ENCODE assay signal across 28 cellular contexts in the genomic region with DNA sequence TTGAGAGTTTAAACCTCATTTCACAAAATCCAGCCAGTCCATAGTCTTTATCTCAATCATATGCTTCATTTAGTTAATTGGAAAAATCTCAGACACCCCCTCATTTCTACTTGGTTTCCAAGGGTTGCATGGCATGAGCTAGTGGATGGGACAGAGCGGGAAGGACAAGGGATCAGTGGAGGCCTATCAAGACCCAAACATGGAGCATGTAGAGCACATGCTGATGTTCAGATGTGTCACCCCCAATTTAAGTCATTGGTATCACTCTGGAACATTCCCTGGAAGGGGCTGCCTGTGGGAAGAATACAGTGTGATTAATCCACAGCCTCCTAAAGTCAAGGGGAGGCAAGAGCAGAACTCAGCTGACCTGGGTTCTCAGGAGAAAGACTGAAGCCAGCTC. TPM values are rescaled to one million over a fixed set of nuclear protein-coding genes. Genes with fewer than 3 reads are reported as not detected.
"Had no signal": no experiment of that assay in that cellular context is flagged by ENCODE, and none has a peak within 500 bp of the region (broad histone marks: within the 10 kb centered on the region; RNA-seq: fewer than 3 reads in every experiment).

No MANE protein-coding gene starts in this region.

- H3K4me3 ChIP-seq: coronary artery, esophagus muscularis mucosa, left lung, lower lobe of right lung, thoracic aorta, tibial nerve, upper lobe of left lung had no signal

- ATAC-seq: foreskin keratinocyte; lower lobe of right lung; naive thymus-derived CD8-positive, alpha-beta T cell; stimulated activated naive B cell treated with anti-CD40 and anti-IgM and Interleukin-4, amounts not matched to agents 10 μg/mL and 1 μg/mL and 100 μg/mL, for 72 hours had no signal

- H3K9me3 ChIP-seq: esophagus muscularis mucosa, left lung, lower lobe of right lung, thoracic aorta, tibial nerve, upper lobe of left lung had no signal

- H3K4me1 ChIP-seq: foreskin keratinocyte, lower lobe of right lung had no signal

- H3K27me3 Mint-ChIP-seq: naive thymus-derived CD8-positive, alpha-beta T cell; stimulated activated naive B cell treated with anti-CD40 and anti-IgM and Interleukin-4, amounts not matched to agents 10 μg/mL and 1 μg/mL and 100 μg/mL, for 72 hours; stimulated activated naive CD8-positive, alpha-beta T cell treated with anti-CD3 and anti-CD28 coated beads, Interleukin-15, Interleukin-2, amounts not matched to agents 100 ng/mL and 50 ng/mL, for 24 hours had no signal

- H3K36me3 Mint-ChIP-seq: naive thymus-derived CD8-positive, alpha-beta T cell; stimulated activated naive B cell treated with anti-CD40 and anti-IgM and Interleukin-4, amounts not matched to agents 10 μg/mL and 1 μg/mL and 100 μg/mL, for 72 hours had no signal

- DNase-seq: dermis blood vessel endothelial cell; effector memory CD4-positive, alpha-beta T cell; foreskin keratinocyte; glutamatergic neuron; kidney; left lung; lower lobe of right lung; naive thymus-derived CD8-positive, alpha-beta T cell; nephron progenitor cell; nucleus accumbens; posterior cingulate gyrus; retina; small intestine; stimulated activated CD4-positive, alpha-beta T cell treated with anti-CD3 and anti-CD28 coated beads, Interleukin-15, amount 100 ng/mL, for 24 hours; stimulated activated CD4-positive, alpha-beta T cell treated with anti-CD3 and anti-CD28 coated beads, Interleukin-2, amount 100 ng/mL, for 48 hours; stimulated activated naive B cell treated with anti-CD40 and anti-IgM and Interleukin-4, amounts not matched to agents 10 μg/mL and 1 μg/mL and 100 μg/mL, for 72 hours; upper lobe of left lung had no signal

- H3K36me3 ChIP-seq: esophagus muscularis mucosa, left lung, lower lobe of right lung, thoracic aorta, tibial nerve, upper lobe of left lung had no signal

- H3K4me3 Mint-ChIP-seq: naive thymus-derived CD8-positive, alpha-beta T cell; nephron progenitor cell; stimulated activated naive B cell treated with anti-CD40 and anti-IgM and Interleukin-4, amounts not matched to agents 10 μg/mL and 1 μg/mL and 100 μg/mL, for 72 hours; stimulated activated naive CD8-positive, alpha-beta T cell treated with anti-CD3 and anti-CD28 coated beads, Interleukin-15, Interleukin-2, amounts not matched to agents 100 ng/mL and 50 ng/mL, for 24 hours had no signal

- H3K9me3 Mint-ChIP-seq: naive thymus-derived CD8-positive, alpha-beta T cell; nephron progenitor cell; stimulated activated naive B cell treated with anti-CD40 and anti-IgM and Interleukin-4, amounts not matched to agents 10 μg/mL and 1 μg/mL and 100 μg/mL, for 72 hours; stimulated activated naive CD8-positive, alpha-beta T cell treated with anti-CD3 and anti-CD28 coated beads, Interleukin-15, Interleukin-2, amounts not matched to agents 100 ng/mL and 50 ng/mL, for 24 hours had no signal

- H3K27ac Mint-ChIP-seq: nephron progenitor cell; stimulated activated naive B cell treated with anti-CD40 and anti-IgM and Interleukin-4, amounts not matched to agents 10 μg/mL and 1 μg/mL and 100 μg/mL, for 72 hours; stimulated activated naive CD8-positive, alpha-beta T cell treated with anti-CD3 and anti-CD28 coated beads, Interleukin-15, Interleukin-2, amounts not matched to agents 100 ng/mL and 50 ng/mL, for 24 hours had no signal

- H3K27me3 ChIP-seq: foreskin keratinocyte, left lung, tibial nerve, upper lobe of left lung had no signal

- H3K27ac ChIP-seq: coronary artery, esophagus muscularis mucosa, foreskin keratinocyte, left lung, lower lobe of right lung, thoracic aorta, tibial nerve, upper lobe of left lung had no signal

RNA-seq across cellular contexts. Expression of a gene that starts 2.3 kb away (rescaled TPM):
- total RNA-seq: dermis blood vessel endothelial cell; endothelial cell of umbilical vein; epithelial cell of proximal tubule; fibroblast of lung; foreskin keratinocyte; kidney; left lung; lower lobe of right lung; mesenteric fat pad; naive thymus-derived CD8-positive, alpha-beta T cell; osteocyte; pulmonary artery endothelial cell; upper lobe of left lung had no signal
- polyA plus RNA-seq: endothelial cell of umbilical vein; fibroblast of lung; foreskin keratinocyte; naive thymus-derived CD8-positive, alpha-beta T cell had no signal
